Comparison of ENCODE assay signal across 15 cellular contexts in genomic region chr3:47996440-47996839, GRCh38.
"Had no signal": no experiment of that assay in that cellular context is flagged by ENCODE, and none has a peak within 500 bp of the region (broad histone marks: within the 10 kb centered on the region; RNA-seq: fewer than 3 reads in every experiment).

No MANE protein-coding gene starts in this region.

- H3K27me3 ChIP-seq: upper lobe of right lung had no signal

- DNase-seq: activated CD4-positive, alpha-beta memory T cell treated with anti-CD3 and anti-CD28 coated beads for 36 hours; activated naive CD4-positive, alpha-beta T cell treated with Interleukin-2 at 50 U/mL for 16 hours; activated T-cell treated with anti-CD3 and anti-CD28 coated beads, Interleukin-2, amount 50 U/mL, for 48 hours; central memory CD4-positive, alpha-beta T cell; glutamatergic neuron; left colon; mammary epithelial cell; mucosa of descending colon; naive thymus-derived CD8-positive, alpha-beta T cell; occipital lobe; right cardiac atrium; stimulated activated naive B cell treated with anti-CD40 and anti-IgM and Interleukin-4, amounts not matched to agents 10 μg/mL and 1 μg/mL and 100 μg/mL, for 72 hours; upper lobe of right lung had no signal

- H3K4me1 ChIP-seq: upper lobe of right lung had no signal

- H3K27ac Mint-ChIP-seq: activated CD4-positive, alpha-beta memory T cell treated with anti-CD3 and anti-CD28 coated beads for 36 hours; dendritic cell treated with granulocyte-macrophage colony-stimulating factor and Interleukin-4, amounts not matched to agents 40 ng/mL and 50 ng/mL, for 4 days; stimulated activated naive B cell treated with anti-CD40 and anti-IgM and Interleukin-4, amounts not matched to agents 10 μg/mL and 1 μg/mL and 100 μg/mL, for 72 hours had no signal

- H3K9me3 ChIP-seq: mucosa of descending colon, upper lobe of right lung had no signal

- H3K9me3 Mint-ChIP-seq: activated CD4-positive, alpha-beta memory T cell treated with anti-CD3 and anti-CD28 coated beads for 36 hours; dendritic cell treated with granulocyte-macrophage colony-stimulating factor and Interleukin-4, amounts not matched to agents 40 ng/mL and 50 ng/mL, for 4 days; naive thymus-derived CD8-positive, alpha-beta T cell; stimulated activated naive B cell treated with anti-CD40 and anti-IgM and Interleukin-4, amounts not matched to agents 10 μg/mL and 1 μg/mL and 100 μg/mL, for 72 hours had no signal

- H3K4me3 Mint-ChIP-seq: activated CD4-positive, alpha-beta memory T cell treated with anti-CD3 and anti-CD28 coated beads for 36 hours; dendritic cell treated with granulocyte-macrophage colony-stimulating factor and Interleukin-4, amounts not matched to agents 40 ng/mL and 50 ng/mL, for 4 days; naive thymus-derived CD8-positive, alpha-beta T cell; stimulated activated naive B cell treated with anti-CD40 and anti-IgM and Interleukin-4, amounts not matched to agents 10 μg/mL and 1 μg/mL and 100 μg/mL, for 72 hours had no signal

- H3K27me3 Mint-ChIP-seq: activated CD4-positive, alpha-beta memory T cell treated with anti-CD3 and anti-CD28 coated beads for 36 hours; dendritic cell treated with granulocyte-macrophage colony-stimulating factor and Interleukin-4, amounts not matched to agents 40 ng/mL and 50 ng/mL, for 4 days; naive thymus-derived CD8-positive, alpha-beta T cell; progenitor cell of endocrine pancreas; stimulated activated naive B cell treated with anti-CD40 and anti-IgM and Interleukin-4, amounts not matched to agents 10 μg/mL and 1 μg/mL and 100 μg/mL, for 72 hours had no signal

- ATAC-seq: left colon; mucosa of descending colon; naive thymus-derived CD8-positive, alpha-beta T cell; right cardiac atrium; stimulated activated naive B cell treated with anti-CD40 and anti-IgM and Interleukin-4, amounts not matched to agents 10 μg/mL and 1 μg/mL and 100 μg/mL, for 72 hours; upper lobe of right lung had no signal

- H3K27ac ChIP-seq: upper lobe of right lung had no signal

- H3K4me3 ChIP-seq: mucosa of descending colon, upper lobe of right lung had no signal
